Comparison of ENCODE assay signal across 1 cellular context in genomic region chr3:188165596-188165995, GRCh38.
TF ChIP-seq lines count a peak whose summit lies in the region.

No MANE protein-coding gene starts in this region.

TF ChIP-seq in HepG2, 621 proteins besides CTCF, POLR2A, EP300 and RAD21:
- TF ChIP-seq ZBTB33 (CRISPR knock-in tag; IDR thresholded peaks at IDR 0.05): peak; percentile 29; the same call in 1 of the 2 replicates
- no peak for TF ChIP-seq ZFP37 (CRISPR knock-in tag; IDR thresholded peaks at IDR 0.05; ENCODE audit: borderline replicate concordance)
